ENCODE assay signal across 18 cellular contexts in genomic region chr18:7757175-7757574, GRCh38.
DNase-seq lines count a peak whose midpoint lies in the region; ATAC-seq and TF ChIP-seq lines count a peak whose summit lies in the region.
"Had no signal": no experiment of that assay in that cellular context is flagged by ENCODE, and none has a peak within 500 bp of the region (broad histone marks: within the 10 kb centered on the region; RNA-seq: fewer than 3 reads in every experiment).

No MANE protein-coding gene starts in this region.

- peak; percentile 60; the same call in 2 of the 3 replicates for ATAC-seq in RWPE2 (ENCODE audit: low read depth)
- no peak for ATAC-seq in GM19455 (IDR thresholded peaks at IDR 0.05; ENCODE audit: unreplicated experiment)
- ATAC-seq: GM23338 had no signal

- no peaks in the 10 kb centered on the region for H3K27me3 Mint-ChIP-seq in MCF 10A (ENCODE audit: insufficient read depth, unreplicated experiment)
- H3K27me3 Mint-ChIP-seq in type B pancreatic cell, result no peaks in the 10 kb centered on the region
- H3K27me3 Mint-ChIP-seq: CD8-positive, alpha-beta memory T cell had no signal

- BruUV-seq in MCF 10A (replicated peaks; lab: Mats Ljungman, UMichigan), result no TSS peak

- DNase-seq in MCF 10A (ENCODE audit: unreplicated experiment), result peak; percentile 40
- no peak for DNase-seq in breast epithelium (ENCODE audit: low spot score in 2 of 2)
- DNase-seq in RWPE2 (ENCODE audit: low spot score), result no peak
- DNase-seq in fibroblast of mammary gland (ENCODE audit: low read depth), result peak; percentile 56
- no peak for DNase-seq in epidermal melanocyte (ENCODE audit: insufficient read length, low spot score)
- DNase-seq in GM19240 (ENCODE audit: insufficient read length, low spot score), result no peak
- no peak for DNase-seq in type B pancreatic cell (ENCODE audit: extremely low spot score, unreplicated experiment)
- DNase-seq: CD8-positive, alpha-beta memory T cell; DMS79 treated with DMSO at 0.1 percent for 48 hours; KG1; MV-4-11; NCI-H1694 treated with DMSO at 0.1 percent for 48 hours; NCI-H510A treated with DMSO at 0.1 percent for 48 hours; NCI-H82; OCI-M1; SHP77 treated with DMSO at 0.1 percent for 48 hours had no signal

- no peaks in the 10 kb centered on the region for H3K27me3 ChIP-seq in breast epithelium
- H3K27me3 ChIP-seq in RWPE2 (ENCODE audit: insufficient read depth, poor library complexity, severe bottlenecking), result no peaks in the 10 kb centered on the region

- H3K36me3 ChIP-seq in breast epithelium, result no peaks in the 10 kb centered on the region
- no peaks in the 10 kb centered on the region for H3K36me3 ChIP-seq in RWPE2 (ENCODE audit: low read depth)

- POLR2A ChIA-PET in MCF 10A (lab: Yijun Ruan, JAX), result interaction anchor here (0.7 kb wide), 2 partner anchors 55 to 190 kb away, joined by 3 to 4 read pairs; partner anchors contain the start of gene PTPRM

- H3K27ac Mint-ChIP-seq in MCF 10A (ENCODE audit: low read depth, unreplicated experiment), result no peak overlapping the region
- no peak overlapping the region for H3K27ac Mint-ChIP-seq in type B pancreatic cell
- H3K27ac Mint-ChIP-seq: CD8-positive, alpha-beta memory T cell; GM23338 had no signal

- intact Hi-C loops in MCF 10A (cut with micrococcal nuclease) (loop anchor here (10.0 kb wide), 1 partner anchor 482 kb away; no protein-coding TSS in a partner anchor), breast epithelium (cut with DNase I; ENCODE audit: low total_unique reads) (no loop called here)

- no peak overlapping the region for H3K4me3 Mint-ChIP-seq in MCF 10A (ENCODE audit: unreplicated experiment)
- no peak overlapping the region for H3K4me3 Mint-ChIP-seq in type B pancreatic cell
- H3K4me3 Mint-ChIP-seq: CD8-positive, alpha-beta memory T cell; GM23338 had no signal

- H3K36me3 Mint-ChIP-seq in MCF 10A (ENCODE audit: insufficient read depth, unreplicated experiment), result peaks cover 6% of the 10 kb centered on the region
- no peaks in the 10 kb centered on the region for H3K36me3 Mint-ChIP-seq in type B pancreatic cell
- H3K36me3 Mint-ChIP-seq: CD8-positive, alpha-beta memory T cell had no signal

- H3K4me1 ChIP-seq in breast epithelium, result no peaks in the 10 kb centered on the region
- H3K4me1 ChIP-seq in RWPE2 (ENCODE audit: insufficient read depth, poor library complexity, severe bottlenecking), result no peaks in the 10 kb centered on the region

- TF ChIP-seq POLR2A in breast epithelium (IDR thresholded peaks at IDR 0.05), result no peak

- H3K9me3 Mint-ChIP-seq in MCF 10A (ENCODE audit: unreplicated experiment), result no peaks in the 10 kb centered on the region
- H3K9me3 Mint-ChIP-seq in type B pancreatic cell, result no peaks in the 10 kb centered on the region
- H3K9me3 Mint-ChIP-seq: GM23338 had no signal

- H3K27ac ChIP-seq in breast epithelium, result no peak overlapping the region
- no peak overlapping the region for H3K27ac ChIP-seq in RWPE2 (ENCODE audit: poor library complexity, severe bottlenecking)

- no peak overlapping the region for H3K4me3 ChIP-seq in breast epithelium
- no peak overlapping the region for H3K4me3 ChIP-seq in RWPE2 (ENCODE audit: severe bottlenecking)
- no peak overlapping the region for H3K4me3 ChIP-seq in fibroblast of mammary gland (ENCODE audit: control insufficient read depth, low read depth, low read length)
- H3K4me3 ChIP-seq: GM23338 had no signal

- TF ChIP-seq CTCF in MCF 10A (IDR thresholded peaks at IDR 0.05; ENCODE audit: unreplicated experiment), result no peak
- no peak for TF ChIP-seq CTCF in breast epithelium (IDR thresholded peaks at IDR 0.05)
- no peak for TF ChIP-seq CTCF in RWPE2 (IDR thresholded peaks at IDR 0.05; ENCODE audit: poor library complexity, severe bottlenecking)
- TF ChIP-seq CTCF in fibroblast of mammary gland (conservative IDR thresholded peaks at IDR 0.05; ENCODE audit: control insufficient read depth, insufficient read depth, low read depth, low read length), result no peak
- no peak for TF ChIP-seq CTCF in type B pancreatic cell (conservative IDR thresholded peaks at IDR 0.05)

- no peaks in the 10 kb centered on the region for H3K9me3 ChIP-seq in breast epithelium
- no peaks in the 10 kb centered on the region for H3K9me3 ChIP-seq in RWPE2 (ENCODE audit: severe bottlenecking)

- H3K4me1 Mint-ChIP-seq in MCF 10A (ENCODE audit: insufficient read depth, unreplicated experiment), result peaks cover 22% of the 10 kb centered on the region
- peaks cover 14% of the 10 kb centered on the region for H3K4me1 Mint-ChIP-seq in type B pancreatic cell (ENCODE audit: unreplicated experiment)
- H3K4me1 Mint-ChIP-seq: CD8-positive, alpha-beta memory T cell had no signal

- CTCF ChIA-PET in MCF 10A (lab: Yijun Ruan, JAX), result interaction anchor here (0.6 to 2.4 kb wide), 4 partner anchors 14 to 484 kb away, joined by 3 to 6 read pairs (median 4); no protein-coding TSS in a partner anchor

Comparison
In these comparisons a context has a peak if more than half of its experiments do, and no peak if none do; other contexts are left out.
1. DNase-seq: peak in MCF 10A (single experiment) and fibroblast of mammary gland (single experiment); none in breast epithelium (0 of 2), RWPE2 (single experiment), epidermal melanocyte (single experiment), GM19240 (single experiment) and type B pancreatic cell (single experiment).